In the genomic region with DNA sequence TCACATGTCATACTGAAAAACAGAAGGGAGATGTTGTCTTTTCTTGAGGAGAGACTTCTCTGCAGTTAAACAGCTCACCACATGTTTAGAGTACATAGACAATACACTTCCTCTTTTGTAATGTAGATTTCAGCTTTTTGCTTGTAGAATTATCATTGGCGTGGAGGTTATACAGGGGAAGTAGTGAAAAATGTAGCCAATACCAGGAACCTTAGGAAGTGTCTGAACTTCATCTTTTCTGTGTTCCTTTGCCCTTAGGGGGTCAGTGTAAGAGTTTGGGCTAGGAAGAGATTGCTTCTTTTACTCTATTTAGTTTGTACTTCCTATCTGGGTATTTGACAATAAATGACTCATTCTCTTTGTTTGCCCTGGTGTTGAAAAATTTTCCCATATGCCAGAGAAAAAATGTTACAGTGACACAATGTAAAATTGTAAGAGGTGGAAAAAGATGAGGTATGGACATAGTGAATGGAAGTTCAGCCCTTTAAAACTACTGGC, we compare ENCODE assay signal across 8 cellular contexts. TPM values are rescaled to one million over a fixed set of nuclear protein-coding genes. Genes with fewer than 3 reads are reported as not detected.
DNase-seq lines count a peak whose midpoint lies in the region; ATAC-seq and TF ChIP-seq lines count a peak whose summit lies in the region.

No MANE protein-coding gene starts in this region.

- peaks cover 11% of the 10 kb centered on the region for H3K4me1 ChIP-seq in skeletal muscle satellite cell (ENCODE audit: control insufficient read depth, insufficient read depth, low read length)

- no peak overlapping the region for H3K4me3 Mint-ChIP-seq in mesothelial cell of epicardium

- peak overlapping the region; percentile 56 for H3K27ac ChIP-seq in brain microvascular endothelial cell

- peak overlapping the region; percentile 58 for H3K4me2 ChIP-seq in skeletal muscle satellite cell (ENCODE audit: low read length)

- peak; percentile 42 for DNase-seq in brain microvascular endothelial cell
- no peak for DNase-seq in mesothelial cell of epicardium (ENCODE audit: low spot score in 2 of 2, unreplicated experiment in 2 of 2)
- no peak for DNase-seq in activated CD4-positive, CD25-positive, alpha-beta regulatory T cell treated with anti-CD3 and anti-CD28 coated beads, Interleukin-2, amount 50 U/mL, for 72 hours
- DNase-seq in activated T-cell treated with anti-CD3 and anti-CD28 coated beads, Interleukin-2, amount 50 U/mL, for 1 hour = no peak
- DNase-seq in anterior cingulate cortex (lab: John Stamatoyannopoulos, UW) = no peak

- in situ Hi-C loops in brain microvascular endothelial cell (cut with HindIII; ENCODE audit: low pct_ligation_motif_present, low sequenced_read_pairs) = loop anchor here (25.0 kb wide), 1 partner anchor 207 kb away; no protein-coding TSS in a partner anchor

- TF ChIP-seq CTCF in brain microvascular endothelial cell (IDR thresholded peaks at IDR 0.05; ENCODE audit: low read depth, low read length, missing control alignments) (no peak), mesothelial cell of epicardium (IDR thresholded peaks at IDR 0.05; ENCODE audit: unreplicated experiment) (no peak)

- ATAC-seq in GM19455 (IDR thresholded peaks at IDR 0.05; ENCODE audit: unreplicated experiment) = peak; percentile 76
- ATAC-seq in HG03457 (IDR thresholded peaks at IDR 0.05; ENCODE audit: unreplicated experiment) = peak; percentile 79

- no peak overlapping the region for H3K4me3 ChIP-seq in brain microvascular endothelial cell (ENCODE audit: low read depth, low read length)
- peak overlapping the region; percentile 26 for H3K4me3 ChIP-seq in skeletal muscle satellite cell (ENCODE audit: low read length)

- H3K9ac ChIP-seq in skeletal muscle satellite cell (ENCODE audit: low read depth, low read length) = peak overlapping the region; percentile 52

- no peaks in the 10 kb centered on the region for H3K9me3 Mint-ChIP-seq in mesothelial cell of epicardium

- no peaks in the 10 kb centered on the region for H3K36me3 Mint-ChIP-seq in mesothelial cell of epicardium

- no peaks in the 10 kb centered on the region for H3K36me3 ChIP-seq in brain microvascular endothelial cell (replicated peaks)
- no peaks in the 10 kb centered on the region for H3K36me3 ChIP-seq in skeletal muscle satellite cell (ENCODE audit: insufficient read depth, low read length)

- peaks cover 4% of the 10 kb centered on the region for H3K4me1 Mint-ChIP-seq in mesothelial cell of epicardium

- H3K9me3 ChIP-seq in skeletal muscle satellite cell (replicated peaks; ENCODE audit: low read length) = no peaks in the 10 kb centered on the region

- H3K27me3 Mint-ChIP-seq in mesothelial cell of epicardium (ENCODE audit: low read depth) = no peaks in the 10 kb centered on the region

- H3K27ac Mint-ChIP-seq in mesothelial cell of epicardium = no peak overlapping the region

- H3K27me3 ChIP-seq in brain microvascular endothelial cell (replicated peaks) (no peaks in the 10 kb centered on the region), skeletal muscle satellite cell (ENCODE audit: control insufficient read depth, insufficient read depth, low read length) (no peaks in the 10 kb centered on the region)

RNA-seq across cellular contexts. Expression of gene CDKN2B, which starts 21.0 kb away (rescaled TPM):
- 6.6 and 15.7 TPM in 2 replicates for total RNA-seq in skeletal muscle satellite cell (2012; rRNA removed)
- 40.3 to 47.6 TPM (median 45.2 TPM) in 3 replicates for total RNA-seq in mesothelial cell of epicardium

RNA-seq across cellular contexts. Expression of gene CDKN2B-AS1, which starts 35.6 kb away (rescaled TPM):
- total RNA-seq in skeletal muscle satellite cell (2012; rRNA removed) = 3.3 and 3.5 TPM in 2 replicates
- total RNA-seq in mesothelial cell of epicardium = 8.2 to 10.8 TPM (median 8.8 TPM) in 3 replicates

RNA-seq across cellular contexts. Expression of gene CDKN2A, which starts 36.0 kb away (rescaled TPM):
- 51.5 and 56.1 TPM in 2 replicates for total RNA-seq in skeletal muscle satellite cell (2012; rRNA removed)
- 79.5 to 88.5 TPM (median 86.1 TPM) in 3 replicates for total RNA-seq in mesothelial cell of epicardium
